22 cellular contexts compared by ENCODE assay signal in the genomic region with DNA sequence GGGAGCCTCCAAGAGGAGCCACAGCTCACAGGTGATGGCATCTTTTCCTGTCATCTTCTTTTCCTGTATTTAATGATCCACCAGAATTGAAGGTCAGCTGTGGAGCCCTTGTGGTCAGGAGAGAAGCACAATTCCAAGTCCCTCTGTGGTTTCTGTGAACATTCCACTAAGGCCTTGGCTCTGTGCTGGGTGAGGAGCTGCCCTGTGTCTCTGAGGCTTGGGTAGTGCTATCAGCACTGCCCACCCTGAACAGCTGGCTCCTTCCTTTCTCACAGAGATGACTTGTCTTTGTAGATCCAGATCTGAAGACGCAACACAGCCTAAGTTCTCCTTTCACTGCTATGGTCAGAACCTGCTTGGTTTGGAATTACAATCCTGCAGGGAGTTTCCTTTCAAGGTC.
"Had no signal": no experiment of that assay in that cellular context is flagged by ENCODE, and none has a peak within 500 bp of the region (broad histone marks: within the 10 kb centered on the region; RNA-seq: fewer than 3 reads in every experiment).

No MANE protein-coding gene starts in this region.

- DNase-seq: effector CD4-positive, alpha-beta T cell; endodermal cell; erythroblast; foreskin keratinocyte; immature natural killer cell; left cardiac atrium; left ventricle myocardium inferior; mesenchymal stem cell; midbrain; naive thymus-derived CD4-positive, alpha-beta T cell; nephron progenitor cell; psoas muscle; stimulated activated CD4-positive, alpha-beta T cell treated with anti-CD3 and anti-CD28 coated beads, Interleukin-2, amount 100 ng/mL, for 24 hours; stimulated activated naive CD4-positive, alpha-beta T cell; stomach; substantia nigra; transverse colon had no signal

- H3K27ac Mint-ChIP-seq: endodermal cell; immature natural killer cell; naive thymus-derived CD4-positive, alpha-beta T cell; nephron progenitor cell had no signal

- H3K4me3 ChIP-seq: coronary artery, left ventricle myocardium inferior, lung, psoas muscle, skin epidermis, stomach, thoracic aorta, transverse colon had no signal

- ATAC-seq: foreskin keratinocyte; left cardiac atrium; naive thymus-derived CD4-positive, alpha-beta T cell; psoas muscle; sciatic nerve had no signal

- H3K36me3 Mint-ChIP-seq: immature natural killer cell; naive thymus-derived CD4-positive, alpha-beta T cell had no signal

- H3K4me1 Mint-ChIP-seq: endodermal cell, immature natural killer cell, nephron progenitor cell had no signal

- H3K4me3 Mint-ChIP-seq: endodermal cell; immature natural killer cell; naive thymus-derived CD4-positive, alpha-beta T cell; nephron progenitor cell had no signal
